Comparison of ENCODE assay signal across 11 cellular contexts in genomic region chr3:112634786-112635541, GRCh38. TPM values are rescaled to one million over a fixed set of nuclear protein-coding genes. Genes with fewer than 3 reads are reported as not detected.
A peak's percentile ranks its signal among the peaks of the same experiment; 100 is the strongest.
DNase-seq lines count a peak whose midpoint lies in the region; ATAC-seq, FAIRE-seq and TF ChIP-seq lines count a peak whose summit lies in the region.
"Had no signal": no experiment of that assay in that cellular context is flagged by ENCODE, and none has a peak within 500 bp of the region (broad histone marks: within the 10 kb centered on the region; RNA-seq: fewer than 3 reads in every experiment).

No MANE protein-coding gene starts in this region.

- dilution Hi-C loops in endothelial cell of umbilical vein (cut with MboI; ENCODE audit: extremely low pct_ligation_motif_present, low sequenced_read_pairs) = no loop called here

- H3K9ac ChIP-seq in endothelial cell of umbilical vein (replicated peaks; ENCODE audit: extremely low read depth, insufficient read depth, low read length) = no peak overlapping the region

- H3K36me3 ChIP-seq in endothelial cell of umbilical vein (ENCODE audit: control insufficient read depth in 2 of 2, extremely low read depth in 1 of 2, insufficient read depth in 2 of 2, low read length in 2 of 2) = no peaks in the 10 kb centered on the region

- ATAC-seq in GM21576 (IDR thresholded peaks at IDR 0.05; ENCODE audit: unreplicated experiment) = no peak

- no peak overlapping the region for H3K4me2 ChIP-seq in endothelial cell of umbilical vein (ENCODE audit: insufficient read depth, low read length)

- peak; percentile 20 for DNase-seq in ELR (ENCODE audit: low read depth)
- DNase-seq in NCI-H2029 treated with DMSO at 0.1 percent for 48 hours (lab: John Stamatoyannopoulos, UW) = peak; percentile 16
- peak; percentile 37 for DNase-seq in endothelial cell of umbilical vein (ENCODE audit: low read depth, low spot score)
- peak; percentile 75 for DNase-seq in renal cortical epithelial cell (ENCODE audit: low read depth)
- DNase-seq in erythroblast (lab: John Stamatoyannopoulos, UW) = no peak
- DNase-seq in activated CD4-positive, alpha-beta memory T cell treated with anti-CD3 and anti-CD28 coated beads, Interleukin-2, amount 10 ng/mL, durations not matched to agents 7 days and 5 days = no peak
- no peak for DNase-seq in HTR-8/SVneo (ENCODE audit: insufficient read length, low spot score)
- DNase-seq: naive B cell, SW 1271 had no signal

- no TSS peak for BruUV-seq in endothelial cell of umbilical vein (replicated peaks; lab: Mats Ljungman, UMichigan)

- no peak overlapping the region for H3K27ac Mint-ChIP-seq in activated CD4-positive, alpha-beta memory T cell treated with anti-CD3 and anti-CD28 coated beads, Interleukin-2, amount 10 ng/mL, durations not matched to agents 7 days and 5 days
- H3K27ac Mint-ChIP-seq: naive B cell had no signal

- no peaks in the 10 kb centered on the region for H3K9me3 Mint-ChIP-seq in activated CD4-positive, alpha-beta memory T cell treated with anti-CD3 and anti-CD28 coated beads, Interleukin-2, amount 10 ng/mL, durations not matched to agents 7 days and 5 days
- H3K9me3 Mint-ChIP-seq: naive B cell had no signal

- no peaks in the 10 kb centered on the region for H3K9me1 ChIP-seq in endothelial cell of umbilical vein (replicated peaks; ENCODE audit: control insufficient read depth, extremely low read depth, insufficient read depth, low read length)

- H3K27ac ChIP-seq in endothelial cell of umbilical vein (ENCODE audit: insufficient read depth, low read depth, low read length) = no peak overlapping the region

- no peak for TF ChIP-seq POLR2A in endothelial cell of umbilical vein (IDR thresholded peaks at IDR 0.05; ENCODE audit: low read depth, low read length)
- TF ChIP-seq POLR2A in erythroblast (IDR thresholded peaks at IDR 0.05; ENCODE audit: low read length) = no peak

- H3K27me3 ChIP-seq in endothelial cell of umbilical vein (ENCODE audit: control insufficient read depth in 2 of 2, insufficient read depth in 2 of 2, low read length in 2 of 2) = no peaks in the 10 kb centered on the region
- H3K27me3 ChIP-seq: body of pancreas had no signal

- POLR2A ChIA-PET in endothelial cell of umbilical vein (lab: Charles Lee) = no interaction called here
- POLR2A ChIA-PET in activated CD4-positive, alpha-beta memory T cell treated with anti-CD3 and anti-CD28 coated beads, Interleukin-2, amount 10 ng/mL, durations not matched to agents 7 days and 5 days (lab: Charles Lee) = interaction anchor here (0.6 to 1.5 kb wide), 3 partner anchors 34 to 356 kb away, joined by 3 to 4 read pairs (median 3); partner anchors contain the start of genes ATG3, GTPBP8 and SLC35A5

- FAIRE-seq in endothelial cell of umbilical vein (lab: Jason Lieb, UNC) = peak; percentile 71
- FAIRE-seq in HTR-8/SVneo (lab: Jason Lieb, UNC) = no peak

- H3K36me3 Mint-ChIP-seq in activated CD4-positive, alpha-beta memory T cell treated with anti-CD3 and anti-CD28 coated beads, Interleukin-2, amount 10 ng/mL, durations not matched to agents 7 days and 5 days (ENCODE audit: low read depth) = no peaks in the 10 kb centered on the region
- H3K36me3 Mint-ChIP-seq: naive B cell had no signal

- no peak overlapping the region for H2AFZ ChIP-seq in endothelial cell of umbilical vein (ENCODE audit: low read depth, low read length)

- no peaks in the 10 kb centered on the region for H4K20me1 ChIP-seq in endothelial cell of umbilical vein (replicated peaks; ENCODE audit: control insufficient read depth, extremely low read depth, insufficient read depth, low read length)

- no peaks in the 10 kb centered on the region for H3K27me3 Mint-ChIP-seq in activated CD4-positive, alpha-beta memory T cell treated with anti-CD3 and anti-CD28 coated beads, Interleukin-2, amount 10 ng/mL, durations not matched to agents 7 days and 5 days

- intact Hi-C loops in endothelial cell of umbilical vein (cut with micrococcal nuclease) = no loop called here

- peaks cover 17% of the 10 kb centered on the region for H3K4me1 Mint-ChIP-seq in activated CD4-positive, alpha-beta memory T cell treated with anti-CD3 and anti-CD28 coated beads, Interleukin-2, amount 10 ng/mL, durations not matched to agents 7 days and 5 days

- H3K4me1 ChIP-seq in endothelial cell of umbilical vein (ENCODE audit: control insufficient read depth, extremely low read depth, insufficient read depth, low read length) = peaks cover 28% of the 10 kb centered on the region
- H3K4me1 ChIP-seq: body of pancreas had no signal

- TF ChIP-seq CTCF in endothelial cell of umbilical vein (IDR thresholded peaks at IDR 0.05; ENCODE audit: extremely low read depth in 1 of 2, insufficient read depth in 1 of 2, low read depth in 1 of 2, low read length in 2 of 2) = no peak

- no peak overlapping the region for H3K4me3 Mint-ChIP-seq in activated CD4-positive, alpha-beta memory T cell treated with anti-CD3 and anti-CD28 coated beads, Interleukin-2, amount 10 ng/mL, durations not matched to agents 7 days and 5 days
- H3K4me3 Mint-ChIP-seq: naive B cell had no signal

- no peaks in the 10 kb centered on the region for H3K79me2 ChIP-seq in endothelial cell of umbilical vein (ENCODE audit: control insufficient read depth, insufficient read depth, low read length)

- CTCF ChIA-PET in endothelial cell of umbilical vein (lab: Charles Lee) = interaction anchor here (0.8 to 3.3 kb wide), 8 partner anchors 9 to 344 kb away, joined by 3 to 20 read pairs (median 4); partner anchors contain the start of gene SLC9C1
- CTCF ChIA-PET in activated CD4-positive, alpha-beta memory T cell treated with anti-CD3 and anti-CD28 coated beads, Interleukin-2, amount 10 ng/mL, durations not matched to agents 7 days and 5 days (lab: Charles Lee) = interaction anchor here (1.0 to 2.1 kb wide), 6 partner anchors 9 to 344 kb away, joined by 3 to 7 read pairs (median 4); no protein-coding TSS in a partner anchor

- H3K9me3 ChIP-seq in endothelial cell of umbilical vein (replicated peaks; ENCODE audit: control insufficient read depth, insufficient read depth, low read length) = no peaks in the 10 kb centered on the region
- H3K9me3 ChIP-seq: body of pancreas had no signal

- no peak overlapping the region for H3K4me3 ChIP-seq in endothelial cell of umbilical vein (replicated peaks in 1 of 3; ENCODE audit: insufficient read depth in 1 of 3, low read depth in 1 of 3, low read length in 3 of 3)
- H3K4me3 ChIP-seq: body of pancreas had no signal

TF ChIP-seq in endothelial cell of umbilical vein, 7 proteins besides CTCF, POLR2A, EP300 and RAD21:
- TF ChIP-seq JUN (IDR thresholded peaks at IDR 0.05; ENCODE audit: borderline replicate concordance, insufficient read depth, insufficient read length, low read depth) (no peak), MAX (IDR thresholded peaks at IDR 0.05; ENCODE audit: insufficient read depth, insufficient read length) (no peak), FOS (IDR thresholded peaks at IDR 0.05; ENCODE audit: borderline replicate concordance, insufficient read depth, low read length) (no peak), MYC (IDR thresholded peaks at IDR 0.05; ENCODE audit: low read depth, low read length) (no peak), GATA2 (IDR thresholded peaks at IDR 0.05; ENCODE audit: insufficient read depth, insufficient read length, low read depth, low read length) (no peak), POLR2AphosphoS5 (IDR thresholded peaks at IDR 0.05; ENCODE audit: insufficient read depth, low read depth, low read length) (no peak), EZH2 (IDR thresholded peaks at IDR 0.05; ENCODE audit: borderline replicate concordance, low read depth, low read length, severe bottlenecking) (no peak)

RNA-seq across cellular contexts. Expression of gene CCDC80, which starts 6.0 kb away (rescaled TPM):
- total RNA-seq in endothelial cell of umbilical vein = 59.3 and 77.2 TPM in 2 replicates
- polyA plus RNA-seq in endothelial cell of umbilical vein = 18.5 and 28.4 TPM in 2 replicates
- 30.5 and 33.6 TPM in 2 replicates for polyA plus RNA-seq in endothelial cell of umbilical vein (2011; cell fraction: cytosol; rRNA removed)
- polyA plus RNA-seq in endothelial cell of umbilical vein (2011; cell fraction: nucleus; rRNA removed) = 26.1 and 32.0 TPM in 2 replicates
- 60.7 and 70.8 TPM in 2 replicates for polyA plus RNA-seq in endothelial cell of umbilical vein (2012)
- 41.9 and 60.5 TPM in 2 replicates for polyA minus RNA-seq in endothelial cell of umbilical vein
- polyA minus RNA-seq in endothelial cell of umbilical vein (2011; cell fraction: cytosol; rRNA and poly(A)+ RNA removed) = not detected
- polyA minus RNA-seq in endothelial cell of umbilical vein (2011; cell fraction: nucleus; rRNA and poly(A)+ RNA removed) = 15.3 and 24.0 TPM in 2 replicates
- 92.2 and 151 TPM in 2 replicates for total RNA-seq in renal cortical epithelial cell
- total RNA-seq in activated CD4-positive, alpha-beta memory T cell treated with anti-CD3 and anti-CD28 coated beads, Interleukin-2, amount 10 ng/mL, durations not matched to agents 7 days and 5 days = under 1 TPM; 0.25 to 0.40 TPM

Comparison
In these comparisons a context has a peak if more than half of its experiments do, and no peak if none do; other contexts are left out.
1. DNase-seq: peak in ELR (single experiment), NCI-H2029 treated with DMSO at 0.1 percent for 48 hours (single experiment), endothelial cell of umbilical vein (single experiment) and renal cortical epithelial cell (single experiment); none in erythroblast (0 of 2), activated CD4-positive, alpha-beta memory T cell treated with anti-CD3 and anti-CD28 coated beads, Interleukin-2, amount 10 ng/mL, durations not matched to agents 7 days and 5 days (single experiment) and HTR-8/SVneo (single experiment).
2. RNA of gene CCDC80, which starts 6.0 kb away (total RNA-seq): 92.2 to 151 TPM in renal cortical epithelial cell and 59.3 to 77.2 TPM in endothelial cell of umbilical vein; 0.25 to 0.40 TPM in activated CD4-positive, alpha-beta memory T cell treated with anti-CD3 and anti-CD28 coated beads, Interleukin-2, amount 10 ng/mL, durations not matched to agents 7 days and 5 days; every median in the first group is over 10 times any median in the second.